Comparison of ENCODE assay signal across 23 cellular contexts in genomic region chr9:90489066-90489465, GRCh38.
"Had no signal": no experiment of that assay in that cellular context is flagged by ENCODE, and none has a peak within 500 bp of the region (broad histone marks: within the 10 kb centered on the region; RNA-seq: fewer than 3 reads in every experiment).

No MANE protein-coding gene starts in this region.

- H3K27ac Mint-ChIP-seq: stimulated activated effector memory CD8-positive, alpha-beta T cell treated with anti-CD3 and anti-CD28 coated beads, Interleukin-12 subunit alpha, Interleukin-12 subunit beta, amount 100 ng/mL, for 72 hours; stimulated activated memory B cell treated with anti-CD40 and anti-IgM and Interleukin-4, amounts not matched to agents 10 μg/mL and 1 μg/mL and 100 μg/mL, for 72 hours; stimulated activated naive B cell treated with anti-CD40 and anti-IgM and Interleukin-4, amounts not matched to agents 10 μg/mL and 1 μg/mL and 100 μg/mL, for 72 hours; stimulated activated naive CD8-positive, alpha-beta T cell treated with anti-CD3 and anti-CD28 coated beads, Interleukin-15, amount 100 ng/mL, for 72 hours; stimulated activated naive CD8-positive, alpha-beta T cell treated with anti-CD3 and anti-CD28 coated beads, Interleukin-15, Interleukin-2, amounts not matched to agents 100 ng/mL and 50 ng/mL, for 24 hours; type B pancreatic cell had no signal

- DNase-seq: stimulated activated CD4-positive, alpha-beta T cell treated with anti-CD3 and anti-CD28 coated beads, Interleukin-2, amount 100 ng/mL, for 48 hours; stimulated activated CD4-positive, alpha-beta T cell treated with anti-CD3 and anti-CD28 coated beads, Interleukin-4, amount 100 ng/mL, for 1 hour; stimulated activated CD4-positive, alpha-beta T cell treated with anti-CD3 and anti-CD28 coated beads, Interleukin-4, amount 100 ng/mL, for 24 hours; stimulated activated CD4-positive, alpha-beta T cell treated with anti-CD3 and anti-CD28 coated beads, Interleukin-4, amount 100 ng/mL, for 4 hours; stimulated activated CD8-positive, alpha-beta memory T cell treated with anti-CD3 and anti-CD28 coated beads, Interleukin-4, amount 100 ng/mL, for 48 hours; stimulated activated naive B cell treated with anti-CD40 and anti-IgM and Interleukin-4, amounts not matched to agents 10 μg/mL and 1 μg/mL and 100 μg/mL, for 72 hours; stimulated activated naive CD4-positive, alpha-beta T cell; stimulated activated naive CD4-positive, alpha-beta T cell treated with Interleukin-2 at 50 U/mL for 16 hours; stimulated activated naive CD8-positive, alpha-beta T cell treated with anti-CD3 and anti-CD28 coated beads, Interleukin-15, amount 100 ng/mL, for 72 hours; stimulated activated naive CD8-positive, alpha-beta T cell treated with anti-CD3 and anti-CD28 coated beads, Interleukin-15, Interleukin-2, amounts not matched to agents 100 U/mL and 50 U/mL, for 24 hours; stomach; substantia nigra; testis; thyroid gland; tibial artery; transverse colon; trophoblast cell; upper lobe of right lung; uterus had no signal

- H3K36me3 Mint-ChIP-seq: stimulated activated effector memory CD8-positive, alpha-beta T cell treated with anti-CD3 and anti-CD28 coated beads, Interleukin-12 subunit alpha, Interleukin-12 subunit beta, amount 100 ng/mL, for 72 hours; stimulated activated memory B cell treated with anti-CD40 and anti-IgM and Interleukin-4, amounts not matched to agents 10 μg/mL and 1 μg/mL and 100 μg/mL, for 72 hours; stimulated activated naive B cell treated with anti-CD40 and anti-IgM and Interleukin-4, amounts not matched to agents 10 μg/mL and 1 μg/mL and 100 μg/mL, for 72 hours; type B pancreatic cell had no signal

- H3K4me3 Mint-ChIP-seq: stimulated activated effector memory CD8-positive, alpha-beta T cell treated with anti-CD3 and anti-CD28 coated beads, Interleukin-12 subunit alpha, Interleukin-12 subunit beta, amount 100 ng/mL, for 72 hours; stimulated activated memory B cell treated with anti-CD40 and anti-IgM and Interleukin-4, amounts not matched to agents 10 μg/mL and 1 μg/mL and 100 μg/mL, for 72 hours; stimulated activated naive B cell treated with anti-CD40 and anti-IgM and Interleukin-4, amounts not matched to agents 10 μg/mL and 1 μg/mL and 100 μg/mL, for 72 hours; stimulated activated naive CD8-positive, alpha-beta T cell treated with anti-CD3 and anti-CD28 coated beads, Interleukin-15, amount 100 ng/mL, for 72 hours; stimulated activated naive CD8-positive, alpha-beta T cell treated with anti-CD3 and anti-CD28 coated beads, Interleukin-15, Interleukin-2, amounts not matched to agents 100 ng/mL and 50 ng/mL, for 24 hours; type B pancreatic cell had no signal

- H3K9me3 Mint-ChIP-seq: stimulated activated naive CD8-positive, alpha-beta T cell treated with anti-CD3 and anti-CD28 coated beads, Interleukin-15, amount 100 ng/mL, for 72 hours had no signal

- H3K27me3 Mint-ChIP-seq: type B pancreatic cell had no signal

- ATAC-seq: stimulated activated effector memory CD8-positive, alpha-beta T cell treated with anti-CD3 and anti-CD28 coated beads, Interleukin-12 subunit alpha, Interleukin-12 subunit beta, amount 100 ng/mL, for 72 hours; stimulated activated memory B cell treated with anti-CD40 and anti-IgM and Interleukin-4, amounts not matched to agents 10 μg/mL and 1 μg/mL and 100 μg/mL, for 72 hours; stimulated activated naive B cell treated with anti-CD40 and anti-IgM and Interleukin-4, amounts not matched to agents 10 μg/mL and 1 μg/mL and 100 μg/mL, for 72 hours; stimulated activated naive CD8-positive, alpha-beta T cell treated with anti-CD3 and anti-CD28 coated beads, Interleukin-15, amount 100 ng/mL, for 72 hours; stimulated activated naive CD8-positive, alpha-beta T cell treated with anti-CD3 and anti-CD28 coated beads, Interleukin-15, Interleukin-2, amounts not matched to agents 100 U/mL and 50 U/mL, for 24 hours; upper lobe of right lung had no signal

- H3K4me1 Mint-ChIP-seq: stimulated activated effector memory CD8-positive, alpha-beta T cell treated with anti-CD3 and anti-CD28 coated beads, Interleukin-12 subunit alpha, Interleukin-12 subunit beta, amount 100 ng/mL, for 72 hours; stimulated activated memory B cell treated with anti-CD40 and anti-IgM and Interleukin-4, amounts not matched to agents 10 μg/mL and 1 μg/mL and 100 μg/mL, for 72 hours; stimulated activated naive B cell treated with anti-CD40 and anti-IgM and Interleukin-4, amounts not matched to agents 10 μg/mL and 1 μg/mL and 100 μg/mL, for 72 hours; stimulated activated naive CD8-positive, alpha-beta T cell treated with anti-CD3 and anti-CD28 coated beads, Interleukin-15, amount 100 ng/mL, for 72 hours had no signal
